Comparison of ENCODE assay signal across 22 cellular contexts in genomic region chr4:12987284-12987683, GRCh38.
DNase-seq lines count a peak whose midpoint lies in the region; ATAC-seq and TF ChIP-seq lines count a peak whose summit lies in the region.
"Had no signal": no experiment of that assay in that cellular context is flagged by ENCODE, and none has a peak within 500 bp of the region (broad histone marks: within the 10 kb centered on the region; RNA-seq: fewer than 3 reads in every experiment).

No MANE protein-coding gene starts in this region.

- H4K20me1 ChIP-seq in BLaER1: no peaks in the 10 kb centered on the region
- no peaks in the 10 kb centered on the region for H4K20me1 ChIP-seq in MM.1S (ENCODE audit: insufficient read depth, low read length)

- no peak overlapping the region for H2BK5ac ChIP-seq in mesendoderm (ENCODE audit: low read length)

- H3K27ac ChIP-seq in BLaER1 (no peak overlapping the region), MM.1S (ENCODE audit: low read length) (peak overlapping the region; percentile 70; the same call in 1 of the 2 replicates), mesendoderm (ENCODE audit: low read depth, low read length) (no peak overlapping the region)
- H3K27ac ChIP-seq: 22Rv1, A549 had no signal

- peaks cover 19% of the 10 kb centered on the region for H3F3A ChIP-seq in MM.1S (ENCODE audit: insufficient read depth, low read length)

- no peak overlapping the region for H3K4me3 ChIP-seq in BLaER1
- no peak overlapping the region; the same call in 1 of the 2 replicates for H3K4me3 ChIP-seq in MM.1S (ENCODE audit: low read length)
- H3K4me3 ChIP-seq in mesendoderm (ENCODE audit: low read length): no peak overlapping the region
- H3K4me3 ChIP-seq: A549, GM12878 had no signal

- H3K79me1 ChIP-seq in mesendoderm (ENCODE audit: low read length): no peaks in the 10 kb centered on the region

- H2BK15ac ChIP-seq in mesendoderm (replicated peaks; ENCODE audit: low read depth): no peak overlapping the region

- no peaks in the 10 kb centered on the region for H3K27me3 ChIP-seq in BLaER1
- no peaks in the 10 kb centered on the region for H3K27me3 ChIP-seq in MM.1S (replicated peaks; ENCODE audit: insufficient read depth, low read length)
- no peaks in the 10 kb centered on the region for H3K27me3 ChIP-seq in mesendoderm (ENCODE audit: insufficient read depth, low read length, poor library complexity)

- no peak overlapping the region for H2AFZ ChIP-seq in MM.1S (ENCODE audit: low read length)

- no peak overlapping the region for H2AK5ac ChIP-seq in mesendoderm (ENCODE audit: low read length)

- no peak for ATAC-seq in GM21423 (IDR thresholded peaks at IDR 0.05; ENCODE audit: unreplicated experiment)
- no peak for ATAC-seq in GM21737 (IDR thresholded peaks at IDR 0.05; ENCODE audit: unreplicated experiment)
- ATAC-seq: A549, GM12878 had no signal

- H3K36me3 ChIP-seq in BLaER1 (no peaks in the 10 kb centered on the region), MM.1S (replicated peaks; ENCODE audit: insufficient read depth, low read length) (no peaks in the 10 kb centered on the region), mesendoderm (ENCODE audit: control insufficient read depth, insufficient read depth, low read length) (no peaks in the 10 kb centered on the region)

- no peak overlapping the region for H3K56ac ChIP-seq in mesendoderm (ENCODE audit: low read length)

- H3K4ac ChIP-seq in mesendoderm (ENCODE audit: low read depth, low read length): no peak overlapping the region

- H2BK120ac ChIP-seq in mesendoderm (ENCODE audit: low read depth, low read length): no peak overlapping the region

- H4K8ac ChIP-seq in mesendoderm (ENCODE audit: low read depth, low read length): no peak overlapping the region

- TF ChIP-seq CTCF in MM.1S (IDR thresholded peaks at IDR 0.05; ENCODE audit: low read length): no peak

- no peaks in the 10 kb centered on the region for H3K9me2 ChIP-seq in MM.1S (replicated peaks; ENCODE audit: insufficient read depth, low read length)

- no peaks in the 10 kb centered on the region for H3K79me2 ChIP-seq in MM.1S (ENCODE audit: low read length)
- no peaks in the 10 kb centered on the region for H3K79me2 ChIP-seq in mesendoderm (ENCODE audit: control insufficient read depth, insufficient read depth, low read length)

- H3K4me1 ChIP-seq in BLaER1: peaks cover 11% of the 10 kb centered on the region; the same call in 1 of the 2 replicates
- H3K4me1 ChIP-seq in MM.1S (ENCODE audit: low read length): peaks cover 28% of the 10 kb centered on the region
- no peaks in the 10 kb centered on the region for H3K4me1 ChIP-seq in mesendoderm (ENCODE audit: control insufficient read depth, low read depth, low read length)
- H3K4me1 ChIP-seq: A549 had no signal

- H3K9me3 ChIP-seq in BLaER1 (peaks cover 13% of the 10 kb centered on the region; the same call in 1 of the 2 replicates), MM.1S (replicated peaks; ENCODE audit: insufficient read depth, low read length) (no peaks in the 10 kb centered on the region)
- H3K9me3 ChIP-seq: A549 had no signal

- H3K23ac ChIP-seq in mesendoderm (ENCODE audit: low read length): no peak overlapping the region

- H3K4me2 ChIP-seq in BLaER1: peak overlapping the region; percentile 42
- H3K4me2 ChIP-seq in MM.1S (ENCODE audit: low read depth, low read length): peak overlapping the region; percentile 62
- H3K4me2 ChIP-seq in mesendoderm (ENCODE audit: low read length): no peak overlapping the region
- H3K4me2 ChIP-seq: A549 had no signal

- no CpG with 5 or more reads among the region's 2 CpGs for WGBS in mesendoderm (ENCODE audit: extremely low coverage, insufficient coverage, low lambda C conversion rate)

- H4K5ac ChIP-seq in mesendoderm (ENCODE audit: low read length): no peak overlapping the region

- H3K18ac ChIP-seq in mesendoderm (ENCODE audit: low read length): no peak overlapping the region

- no peak overlapping the region for H3K9ac ChIP-seq in BLaER1
- no peak overlapping the region for H3K9ac ChIP-seq in MM.1S (ENCODE audit: low read length)
- no peak overlapping the region for H3K9ac ChIP-seq in mesendoderm (ENCODE audit: low read length)

- DNase-seq in DMS53 (lab: John Stamatoyannopoulos, UW) (peak; percentile 14), DMS53 treated with DMSO at 0.1 percent for 48 hours (lab: John Stamatoyannopoulos, UW; ENCODE audit: unreplicated experiment) (no peak), MM.1S (peak; percentile 80), mesendoderm (peak; percentile 12)
- DNase-seq: AML-193; C1 segment of cervical spinal cord; CD4-positive, alpha-beta memory T cell; CD4-positive, CD25-positive, alpha-beta regulatory T cell; CD8-positive, alpha-beta memory T cell; COR-L47; DMS 273 treated with DMSO at 0.1 percent for 48 hours; DMS153; DMS79; DND-41; EL; GDM1 had no signal
